ENCODE assay signal across 1 cellular context in the genomic region with DNA sequence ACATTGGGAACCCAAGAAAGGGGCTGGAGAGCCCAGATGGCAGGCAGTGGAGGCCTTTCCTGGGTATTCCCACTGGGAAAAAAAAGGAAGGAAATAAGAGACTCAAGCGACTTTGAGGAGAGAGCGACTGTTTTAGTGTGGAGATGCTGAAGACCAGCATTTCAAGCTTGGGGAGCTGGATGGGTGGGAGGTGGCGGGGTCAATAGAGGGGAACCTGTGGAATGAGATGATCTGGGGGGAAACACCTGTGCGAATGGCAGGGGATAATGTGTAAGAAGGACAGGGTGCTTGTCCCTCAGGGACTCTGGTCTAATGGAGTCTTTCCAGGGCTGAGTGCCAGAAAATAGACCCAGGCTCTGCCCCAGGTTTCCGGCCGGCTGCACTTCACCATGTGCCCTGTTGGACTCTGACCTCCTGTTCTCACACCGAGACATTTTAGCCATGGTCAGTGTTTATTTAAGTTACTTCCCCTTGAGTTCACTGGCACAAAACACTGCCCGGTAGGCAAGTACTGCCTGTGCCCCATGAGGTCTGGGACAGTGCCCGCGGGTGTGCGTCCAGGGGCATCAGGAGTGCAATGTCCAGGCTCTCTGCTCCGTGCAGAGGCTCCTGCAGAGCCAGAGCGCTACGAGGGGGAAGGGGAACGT.
TF ChIP-seq lines count a peak whose summit lies in the region.

No MANE protein-coding gene starts in this region.

TF ChIP-seq in HepG2, 621 proteins besides CTCF, POLR2A, EP300 and RAD21 (continued from another document and continues in another):
- TF ChIP-seq, protein P1, sequence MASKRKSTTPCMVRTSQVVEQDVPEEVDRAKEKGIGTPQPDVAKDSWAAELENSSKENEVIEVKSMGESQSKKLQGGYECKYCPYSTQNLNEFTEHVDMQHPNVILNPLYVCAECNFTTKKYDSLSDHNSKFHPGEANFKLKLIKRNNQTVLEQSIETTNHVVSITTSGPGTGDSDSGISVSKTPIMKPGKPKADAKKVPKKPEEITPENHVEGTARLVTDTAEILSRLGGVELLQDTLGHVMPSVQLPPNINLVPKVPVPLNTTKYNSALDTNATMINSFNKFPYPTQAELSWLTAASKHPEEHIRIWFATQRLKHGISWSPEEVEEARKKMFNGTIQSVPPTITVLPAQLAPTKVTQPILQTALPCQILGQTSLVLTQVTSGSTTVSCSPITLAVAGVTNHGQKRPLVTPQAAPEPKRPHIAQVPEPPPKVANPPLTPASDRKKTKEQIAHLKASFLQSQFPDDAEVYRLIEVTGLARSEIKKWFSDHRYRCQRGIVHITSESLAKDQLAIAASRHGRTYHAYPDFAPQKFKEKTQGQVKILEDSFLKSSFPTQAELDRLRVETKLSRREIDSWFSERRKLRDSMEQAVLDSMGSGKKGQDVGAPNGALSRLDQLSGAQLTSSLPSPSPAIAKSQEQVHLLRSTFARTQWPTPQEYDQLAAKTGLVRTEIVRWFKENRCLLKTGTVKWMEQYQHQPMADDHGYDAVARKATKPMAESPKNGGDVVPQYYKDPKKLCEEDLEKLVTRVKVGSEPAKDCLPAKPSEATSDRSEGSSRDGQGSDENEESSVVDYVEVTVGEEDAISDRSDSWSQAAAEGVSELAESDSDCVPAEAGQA (IDR thresholded peaks at IDR 0.05; ENCODE audit: low read depth): no peak
- TF ChIP-seq, protein P1 (CRISPR knock-in tag; IDR thresholded peaks at IDR 0.05; ENCODE audit: borderline replicate concordance): 0 out of 2 replicates have a peak, but pooled peaks have one; percentile 45
- TF ChIP-seq ZSCAN20 (CRISPR knock-in tag; IDR thresholded peaks at IDR 0.05; ENCODE audit: borderline replicate concordance) (no peak), SCMH1 (CRISPR knock-in tag; IDR thresholded peaks at IDR 0.05; ENCODE audit: borderline replicate concordance) (no peak), ZBTB7A (CRISPR knock-in tag; IDR thresholded peaks at IDR 0.05) (no peak), ZNF562 (CRISPR knock-in tag; IDR thresholded peaks at IDR 0.05; ENCODE audit: borderline replicate concordance) (no peak), CENPX (CRISPR knock-in tag; IDR thresholded peaks at IDR 0.05) (no peak), ZNF660 (CRISPR knock-in tag; IDR thresholded peaks at IDR 0.05; ENCODE audit: borderline replicate concordance, low read depth) (no peak), MIER2 (CRISPR knock-in tag; IDR thresholded peaks at IDR 0.05) (peak; percentile 46; the same call in 1 of the 2 replicates), ZNF772 (CRISPR knock-in tag; IDR thresholded peaks at IDR 0.05) (peak; percentile 43; the same call in 1 of the 2 replicates), ZNF547 (CRISPR knock-in tag; IDR thresholded peaks at IDR 0.05) (no peak), NFE2L1 (CRISPR knock-in tag; IDR thresholded peaks at IDR 0.05; ENCODE audit: borderline replicate concordance) (no peak), SOX13 (IDR thresholded peaks at IDR 0.05) (no peak), SOX13 (CRISPR knock-in tag; conservative IDR thresholded peaks at IDR 0.05 in 1 of 2, IDR thresholded peaks at IDR 0.05 in 1 of 2) (peak in 1 of 2 experiments; percentile 59; a peak in 2 of 4 replicates), PHF8 (CRISPR knock-in tag; IDR thresholded peaks at IDR 0.05) (no peak), TBL1XR1 (IDR thresholded peaks at IDR 0.05; ENCODE audit: borderline replicate concordance, low read length, partially characterized antibody) (no peak), HOXD1 (CRISPR knock-in tag; IDR thresholded peaks at IDR 0.05) (no peak), ZNF619 (CRISPR knock-in tag; IDR thresholded peaks at IDR 0.05) (no peak), ZSCAN12 (CRISPR knock-in tag; IDR thresholded peaks at IDR 0.05) (no peak), KDM1A (CRISPR knock-in tag; IDR thresholded peaks at IDR 0.05) (0 out of 2 replicates have a peak, but pooled peaks have one; percentile 14), ZNF331 (CRISPR knock-in tag; IDR thresholded peaks at IDR 0.05) (peak; percentile 92), ZNF878 (CRISPR knock-in tag; IDR thresholded peaks at IDR 0.05) (0 out of 2 replicates have a peak, but pooled peaks have one; percentile 36), ZNF30 (CRISPR knock-in tag; IDR thresholded peaks at IDR 0.05) (no peak), BRCA1 (CRISPR knock-in tag; IDR thresholded peaks at IDR 0.05) (no peak), IKZF4 (CRISPR knock-in tag; IDR thresholded peaks at IDR 0.05; ENCODE audit: borderline replicate concordance, low read depth, not compliant biosample characterization) (no peak)
- TF ChIP-seq, protein P2, sequence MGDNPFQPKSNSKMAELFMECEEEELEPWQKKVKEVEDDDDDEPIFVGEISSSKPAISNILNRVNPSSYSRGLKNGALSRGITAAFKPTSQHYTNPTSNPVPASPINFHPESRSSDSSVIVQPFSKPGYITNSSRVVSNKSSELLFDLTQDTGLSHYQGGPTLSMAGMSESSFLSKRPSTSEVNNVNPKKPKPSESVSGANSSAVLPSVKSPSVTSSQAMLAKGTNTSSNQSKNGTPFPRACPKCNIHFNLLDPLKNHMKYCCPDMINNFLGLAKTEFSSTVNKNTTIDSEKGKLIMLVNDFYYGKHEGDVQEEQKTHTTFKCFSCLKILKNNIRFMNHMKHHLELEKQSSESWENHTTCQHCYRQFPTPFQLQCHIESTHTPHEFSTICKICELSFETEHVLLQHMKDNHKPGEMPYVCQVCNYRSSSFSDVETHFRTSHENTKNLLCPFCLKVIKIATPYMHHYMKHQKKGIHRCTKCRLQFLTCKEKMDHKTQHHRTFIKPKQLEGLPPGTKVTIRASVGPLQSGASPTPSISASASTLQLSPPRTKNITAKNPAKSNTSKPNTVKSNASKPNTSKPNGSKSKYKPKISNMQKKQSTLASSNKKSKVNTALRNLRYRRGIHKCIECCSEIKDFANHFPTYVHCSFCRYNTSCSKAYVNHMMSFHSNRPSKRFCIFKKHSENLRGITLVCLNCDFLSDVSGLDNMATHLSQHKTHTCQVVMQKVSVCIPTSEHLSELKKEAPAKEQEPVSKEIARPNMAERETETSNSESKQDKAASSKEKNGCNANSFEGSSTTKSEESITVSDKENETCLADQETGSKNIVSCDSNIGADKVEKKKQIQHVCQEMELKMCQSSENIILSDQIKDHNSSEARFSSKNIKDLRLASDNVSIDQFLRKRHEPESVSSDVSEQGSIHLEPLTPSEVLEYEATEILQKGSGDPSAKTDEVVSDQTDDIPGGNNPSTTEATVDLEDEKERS (CRISPR knock-in tag; IDR thresholded peaks at IDR 0.05): no peak
- TF ChIP-seq, protein P3, sequence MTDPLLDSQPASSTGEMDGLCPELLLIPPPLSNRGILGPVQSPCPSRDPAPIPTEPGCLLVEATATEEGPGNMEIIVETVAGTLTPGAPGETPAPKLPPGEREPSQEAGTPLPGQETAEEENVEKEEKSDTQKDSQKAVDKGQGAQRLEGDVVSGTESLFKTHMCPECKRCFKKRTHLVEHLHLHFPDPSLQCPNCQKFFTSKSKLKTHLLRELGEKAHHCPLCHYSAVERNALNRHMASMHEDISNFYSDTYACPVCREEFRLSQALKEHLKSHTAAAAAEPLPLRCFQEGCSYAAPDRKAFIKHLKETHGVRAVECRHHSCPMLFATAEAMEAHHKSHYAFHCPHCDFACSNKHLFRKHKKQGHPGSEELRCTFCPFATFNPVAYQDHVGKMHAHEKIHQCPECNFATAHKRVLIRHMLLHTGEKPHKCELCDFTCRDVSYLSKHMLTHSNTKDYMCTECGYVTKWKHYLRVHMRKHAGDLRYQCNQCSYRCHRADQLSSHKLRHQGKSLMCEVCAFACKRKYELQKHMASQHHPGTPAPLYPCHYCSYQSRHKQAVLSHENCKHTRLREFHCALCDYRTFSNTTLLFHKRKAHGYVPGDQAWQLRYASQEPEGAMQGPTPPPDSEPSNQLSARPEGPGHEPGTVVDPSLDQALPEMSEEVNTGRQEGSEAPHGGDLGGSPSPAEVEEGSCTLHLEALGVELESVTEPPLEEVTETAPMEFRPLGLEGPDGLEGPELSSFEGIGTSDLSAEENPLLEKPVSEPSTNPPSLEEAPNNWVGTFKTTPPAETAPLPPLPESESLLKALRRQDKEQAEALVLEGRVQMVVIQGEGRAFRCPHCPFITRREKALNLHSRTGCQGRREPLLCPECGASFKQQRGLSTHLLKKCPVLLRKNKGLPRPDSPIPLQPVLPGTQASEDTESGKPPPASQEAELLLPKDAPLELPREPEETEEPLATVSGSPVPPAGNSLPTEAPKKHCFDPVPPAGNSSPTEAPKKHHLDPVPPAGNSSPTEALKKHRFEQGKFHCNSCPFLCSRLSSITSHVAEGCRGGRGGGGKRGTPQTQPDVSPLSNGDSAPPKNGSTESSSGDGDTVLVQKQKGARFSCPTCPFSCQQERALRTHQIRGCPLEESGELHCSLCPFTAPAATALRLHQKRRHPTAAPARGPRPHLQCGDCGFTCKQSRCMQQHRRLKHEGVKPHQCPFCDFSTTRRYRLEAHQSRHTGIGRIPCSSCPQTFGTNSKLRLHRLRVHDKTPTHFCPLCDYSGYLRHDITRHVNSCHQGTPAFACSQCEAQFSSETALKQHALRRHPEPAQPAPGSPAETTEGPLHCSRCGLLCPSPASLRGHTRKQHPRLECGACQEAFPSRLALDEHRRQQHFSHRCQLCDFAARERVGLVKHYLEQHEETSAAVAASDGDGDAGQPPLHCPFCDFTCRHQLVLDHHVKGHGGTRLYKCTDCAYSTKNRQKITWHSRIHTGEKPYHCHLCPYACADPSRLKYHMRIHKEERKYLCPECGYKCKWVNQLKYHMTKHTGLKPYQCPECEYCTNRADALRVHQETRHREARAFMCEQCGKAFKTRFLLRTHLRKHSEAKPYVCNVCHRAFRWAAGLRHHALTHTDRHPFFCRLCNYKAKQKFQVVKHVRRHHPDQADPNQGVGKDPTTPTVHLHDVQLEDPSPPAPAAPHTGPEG (CRISPR knock-in tag; IDR thresholded peaks at IDR 0.05): no peak
- TF ChIP-seq, protein P4, sequence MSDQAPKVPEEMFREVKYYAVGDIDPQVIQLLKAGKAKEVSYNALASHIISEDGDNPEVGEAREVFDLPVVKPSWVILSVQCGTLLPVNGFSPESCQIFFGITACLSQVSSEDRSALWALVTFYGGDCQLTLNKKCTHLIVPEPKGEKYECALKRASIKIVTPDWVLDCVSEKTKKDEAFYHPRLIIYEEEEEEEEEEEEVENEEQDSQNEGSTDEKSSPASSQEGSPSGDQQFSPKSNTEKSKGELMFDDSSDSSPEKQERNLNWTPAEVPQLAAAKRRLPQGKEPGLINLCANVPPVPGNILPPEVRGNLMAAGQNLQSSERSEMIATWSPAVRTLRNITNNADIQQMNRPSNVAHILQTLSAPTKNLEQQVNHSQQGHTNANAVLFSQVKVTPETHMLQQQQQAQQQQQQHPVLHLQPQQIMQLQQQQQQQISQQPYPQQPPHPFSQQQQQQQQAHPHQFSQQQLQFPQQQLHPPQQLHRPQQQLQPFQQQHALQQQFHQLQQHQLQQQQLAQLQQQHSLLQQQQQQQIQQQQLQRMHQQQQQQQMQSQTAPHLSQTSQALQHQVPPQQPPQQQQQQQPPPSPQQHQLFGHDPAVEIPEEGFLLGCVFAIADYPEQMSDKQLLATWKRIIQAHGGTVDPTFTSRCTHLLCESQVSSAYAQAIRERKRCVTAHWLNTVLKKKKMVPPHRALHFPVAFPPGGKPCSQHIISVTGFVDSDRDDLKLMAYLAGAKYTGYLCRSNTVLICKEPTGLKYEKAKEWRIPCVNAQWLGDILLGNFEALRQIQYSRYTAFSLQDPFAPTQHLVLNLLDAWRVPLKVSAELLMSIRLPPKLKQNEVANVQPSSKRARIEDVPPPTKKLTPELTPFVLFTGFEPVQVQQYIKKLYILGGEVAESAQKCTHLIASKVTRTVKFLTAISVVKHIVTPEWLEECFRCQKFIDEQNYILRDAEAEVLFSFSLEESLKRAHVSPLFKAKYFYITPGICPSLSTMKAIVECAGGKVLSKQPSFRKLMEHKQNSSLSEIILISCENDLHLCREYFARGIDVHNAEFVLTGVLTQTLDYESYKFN (CRISPR knock-in tag; conservative IDR thresholded peaks at IDR 0.05): peak; percentile 76
- TF ChIP-seq, protein P5, sequence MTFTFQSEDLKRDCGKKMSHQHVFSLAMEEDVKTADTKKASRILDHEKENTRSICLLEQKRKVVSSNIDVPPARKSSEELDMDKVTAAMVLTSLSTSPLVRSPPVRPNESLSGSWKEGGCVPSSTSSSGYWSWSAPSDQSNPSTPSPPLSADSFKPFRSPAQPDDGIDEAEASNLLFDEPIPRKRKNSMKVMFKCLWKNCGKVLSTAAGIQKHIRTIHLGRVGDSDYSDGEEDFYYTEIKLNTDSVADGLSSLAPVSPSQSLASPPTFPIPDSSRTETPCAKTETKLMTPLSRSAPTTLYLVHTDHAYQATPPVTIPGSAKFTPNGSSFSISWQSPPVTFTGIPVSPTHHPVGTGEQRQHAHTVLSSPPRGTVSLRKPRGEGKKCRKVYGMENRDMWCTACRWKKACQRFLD (CRISPR knock-in tag; IDR thresholded peaks at IDR 0.05; ENCODE audit: borderline replicate concordance): no peak
- TF ChIP-seq, protein P6, sequence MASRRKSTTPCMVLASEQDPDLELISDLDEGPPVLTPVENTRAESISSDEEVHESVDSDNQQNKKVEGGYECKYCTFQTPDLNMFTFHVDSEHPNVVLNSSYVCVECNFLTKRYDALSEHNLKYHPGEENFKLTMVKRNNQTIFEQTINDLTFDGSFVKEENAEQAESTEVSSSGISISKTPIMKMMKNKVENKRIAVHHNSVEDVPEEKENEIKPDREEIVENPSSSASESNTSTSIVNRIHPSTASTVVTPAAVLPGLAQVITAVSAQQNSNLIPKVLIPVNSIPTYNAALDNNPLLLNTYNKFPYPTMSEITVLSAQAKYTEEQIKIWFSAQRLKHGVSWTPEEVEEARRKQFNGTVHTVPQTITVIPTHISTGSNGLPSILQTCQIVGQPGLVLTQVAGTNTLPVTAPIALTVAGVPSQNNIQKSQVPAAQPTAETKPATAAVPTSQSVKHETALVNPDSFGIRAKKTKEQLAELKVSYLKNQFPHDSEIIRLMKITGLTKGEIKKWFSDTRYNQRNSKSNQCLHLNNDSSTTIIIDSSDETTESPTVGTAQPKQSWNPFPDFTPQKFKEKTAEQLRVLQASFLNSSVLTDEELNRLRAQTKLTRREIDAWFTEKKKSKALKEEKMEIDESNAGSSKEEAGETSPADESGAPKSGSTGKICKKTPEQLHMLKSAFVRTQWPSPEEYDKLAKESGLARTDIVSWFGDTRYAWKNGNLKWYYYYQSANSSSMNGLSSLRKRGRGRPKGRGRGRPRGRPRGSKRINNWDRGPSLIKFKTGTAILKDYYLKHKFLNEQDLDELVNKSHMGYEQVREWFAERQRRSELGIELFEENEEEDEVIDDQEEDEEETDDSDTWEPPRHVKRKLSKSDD (CRISPR knock-in tag; IDR thresholded peaks at IDR 0.05; ENCODE audit: low read depth): no peak
- TF ChIP-seq, protein P7, sequence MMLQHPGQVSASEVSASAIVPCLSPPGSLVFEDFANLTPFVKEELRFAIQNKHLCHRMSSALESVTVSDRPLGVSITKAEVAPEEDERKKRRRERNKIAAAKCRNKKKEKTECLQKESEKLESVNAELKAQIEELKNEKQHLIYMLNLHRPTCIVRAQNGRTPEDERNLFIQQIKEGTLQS (CRISPR knock-in tag; IDR thresholded peaks at IDR 0.05): no peak
